Comparison of ENCODE assay signal across 15 cellular contexts in the genomic region with DNA sequence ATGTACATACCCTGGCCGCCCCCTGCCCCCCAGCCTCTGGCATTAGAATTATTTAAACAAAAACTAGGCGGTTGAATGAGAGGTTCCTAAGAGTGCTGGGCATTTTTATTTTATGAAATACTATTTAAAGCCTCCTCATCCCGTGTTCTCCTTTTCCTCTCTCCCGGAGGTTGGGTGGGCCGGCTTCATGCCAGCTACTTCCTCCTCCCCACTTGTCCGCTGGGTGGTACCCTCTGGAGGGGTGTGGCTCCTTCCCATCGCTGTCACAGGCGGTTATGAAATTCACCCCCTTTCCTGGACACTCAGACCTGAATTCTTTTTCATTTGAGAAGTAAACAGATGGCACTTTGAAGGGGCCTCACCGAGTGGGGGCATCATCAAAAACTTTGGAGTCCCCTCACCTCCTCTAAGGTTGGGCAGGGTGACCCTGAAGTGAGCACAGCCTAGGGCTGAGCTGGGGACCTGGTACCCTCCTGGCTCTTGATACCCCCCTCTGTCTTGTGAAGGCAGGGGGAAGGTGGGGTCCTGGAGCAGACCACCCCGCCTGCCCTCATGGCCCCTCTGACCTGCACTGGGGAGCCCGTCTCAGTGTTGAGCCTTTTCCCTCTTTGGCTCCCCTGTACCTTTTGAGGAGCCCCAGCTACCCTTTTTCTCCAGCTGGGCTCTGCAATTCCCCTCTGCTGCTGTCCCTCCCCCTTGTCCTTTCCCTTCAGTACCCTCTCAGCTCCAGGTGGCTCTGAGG. TPM values are rescaled to one million over a fixed set of nuclear protein-coding genes. Genes with fewer than 3 reads are reported as not detected.
DNase-seq lines count a peak whose midpoint lies in the region; ATAC-seq and TF ChIP-seq lines count a peak whose summit lies in the region.
"Had no signal": no experiment of that assay in that cellular context is flagged by ENCODE, and none has a peak within 500 bp of the region (broad histone marks: within the 10 kb centered on the region; RNA-seq: fewer than 3 reads in every experiment).

No MANE protein-coding gene starts in this region.

- peak overlapping the region; percentile 70 for H3K27ac ChIP-seq in AG04450 (ENCODE audit: low read depth, low read length)
- H3K27ac ChIP-seq in IMR-90 (ENCODE audit: insufficient read depth, low read length) = no peak overlapping the region
- peak overlapping the region; percentile 25 for H3K27ac ChIP-seq in mesenchymal stem cell (ENCODE audit: low read length, poor library complexity, severe bottlenecking)

- peaks cover 89% of the 10 kb centered on the region for H4K20me1 ChIP-seq in IMR-90 (ENCODE audit: insufficient read depth, low read length)

- no peak overlapping the region for H3K4me3 Mint-ChIP-seq in chondrocyte (ENCODE audit: unreplicated experiment)
- no peak overlapping the region for H3K4me3 Mint-ChIP-seq in activated CD4-positive, alpha-beta T cell treated with anti-CD3 and anti-CD28 coated beads, Interleukin-2, amount 10 ng/mL, durations not matched to agents 24 days and 14 days
- H3K4me3 Mint-ChIP-seq: activated naive CD4-positive, alpha-beta T cell treated with anti-CD3 and anti-CD28 coated beads, Interleukin-2, amount 50 U/mL, for 24 hours had no signal

- no peak overlapping the region for H2AK5ac ChIP-seq in IMR-90 (ENCODE audit: low read depth, low read length)
- H2AK5ac ChIP-seq in mesenchymal stem cell (ENCODE audit: low read length, severe bottlenecking) = no peak overlapping the region

- H3K9me3 ChIP-seq in AG04450 (ENCODE audit: control insufficient read depth, insufficient read depth, low read length) (no peaks in the 10 kb centered on the region; the same call in 1 of the 2 replicates), IMR-90 (ENCODE audit: control insufficient read depth, insufficient read depth, low read length) (no peaks in the 10 kb centered on the region), mesenchymal stem cell (ENCODE audit: control insufficient read depth, low read length) (no peaks in the 10 kb centered on the region)

- H2BK20ac ChIP-seq in IMR-90 (ENCODE audit: low read depth, low read length) = no peak overlapping the region

- H3K56ac ChIP-seq in IMR-90 (ENCODE audit: extremely low read depth, insufficient read depth, low read length) = no peak overlapping the region

- in situ Hi-C loops in IMR-90 (cut with MboI; ENCODE audit: low sequenced_read_pairs) = no loop called here

- no peaks in the 10 kb centered on the region for H3K27me3 ChIP-seq in AG04450 (ENCODE audit: control insufficient read depth, insufficient read depth, low read length)
- H3K27me3 ChIP-seq in IMR-90 (ENCODE audit: control insufficient read depth, insufficient read depth, low read length) = no peaks in the 10 kb centered on the region
- H3K27me3 ChIP-seq in mesenchymal stem cell (ENCODE audit: control insufficient read depth in 1 of 2, insufficient read depth in 1 of 2, low read length in 2 of 2) = no peaks in the 10 kb centered on the region

- no peak overlapping the region for H3K9ac ChIP-seq in IMR-90 (ENCODE audit: low read depth, low read length)
- H3K9ac ChIP-seq in mesenchymal stem cell (ENCODE audit: low read length) = peak overlapping the region; percentile 99

- H3K36me3 ChIP-seq in IMR-90 (ENCODE audit: control insufficient read depth, insufficient read depth, low read length) (peaks cover 56% of the 10 kb centered on the region), mesenchymal stem cell (ENCODE audit: control insufficient read depth in 1 of 2, insufficient read depth in 2 of 2, low read depth in 1 of 2, low read length in 2 of 2) (peaks cover 56 to 64% of the 10 kb centered on the region in 2 experiments)

- H2BK5ac ChIP-seq in IMR-90 (ENCODE audit: low read depth, low read length, poor library complexity, severe bottlenecking) (no peak overlapping the region), mesenchymal stem cell (ENCODE audit: low read depth, low read length, poor library complexity, severe bottlenecking) (no peak overlapping the region)

- TF ChIP-seq CTCF in AG04450 (IDR thresholded peaks at IDR 0.05; ENCODE audit: low read depth, low read length) = no peak
- TF ChIP-seq CTCF in IMR-90 (conservative IDR thresholded peaks at IDR 0.05; ENCODE audit: low read depth, low read length) = no peak
- TF ChIP-seq CTCF in chondrocyte (IDR thresholded peaks at IDR 0.05) = no peak

- H3K4me1 Mint-ChIP-seq in chondrocyte (ENCODE audit: low read depth) = peaks cover 26% of the 10 kb centered on the region
- H3K4me1 Mint-ChIP-seq in activated CD4-positive, alpha-beta T cell treated with anti-CD3 and anti-CD28 coated beads, Interleukin-2, amount 10 ng/mL, durations not matched to agents 24 days and 14 days = peaks cover 42% of the 10 kb centered on the region

- H4K5ac ChIP-seq in IMR-90 (ENCODE audit: low read depth, low read length) = no peak overlapping the region

- BruUV-seq in IMR-90 (replicated peaks; lab: Mats Ljungman, UMichigan) = TSS peak; percentile 46

- no peak overlapping the region for H4K8ac ChIP-seq in IMR-90 (ENCODE audit: low read depth in 2 of 2, low read length in 2 of 2)
- H4K8ac ChIP-seq in mesenchymal stem cell (ENCODE audit: low read length) = peak overlapping the region; percentile 19

- no peaks in the 10 kb centered on the region for H3K9me3 Mint-ChIP-seq in chondrocyte (ENCODE audit: low read depth)
- H3K9me3 Mint-ChIP-seq in activated CD4-positive, alpha-beta T cell treated with anti-CD3 and anti-CD28 coated beads, Interleukin-2, amount 10 ng/mL, durations not matched to agents 24 days and 14 days = no peaks in the 10 kb centered on the region
- H3K9me3 Mint-ChIP-seq: activated naive CD4-positive, alpha-beta T cell treated with anti-CD3 and anti-CD28 coated beads, Interleukin-2, amount 50 U/mL, for 24 hours had no signal

- intact Hi-C loops in IMR-90 (cut with micrococcal nuclease) = no loop called here
- intact Hi-C loops in activated CD4-positive, alpha-beta T cell treated with anti-CD3 and anti-CD28 coated beads, Interleukin-2, amount 10 ng/mL, durations not matched to agents 24 days and 14 days (cut with micrococcal nuclease) = no loop called here

- H3K27ac Mint-ChIP-seq in chondrocyte (ENCODE audit: unreplicated experiment) = peak overlapping the region; percentile 49
- H3K27ac Mint-ChIP-seq in activated CD4-positive, alpha-beta T cell treated with anti-CD3 and anti-CD28 coated beads, Interleukin-2, amount 10 ng/mL, durations not matched to agents 24 days and 14 days = no peak overlapping the region
- H3K27ac Mint-ChIP-seq: activated naive CD4-positive, alpha-beta T cell treated with anti-CD3 and anti-CD28 coated beads, Interleukin-2, amount 50 U/mL, for 24 hours had no signal

- H3K79me1 ChIP-seq in IMR-90 (ENCODE audit: low read depth in 1 of 2, low read length in 2 of 2) (peaks cover 19 to 54% of the 10 kb centered on the region in 2 experiments; a peak in 3 of 4 replicates), mesenchymal stem cell (replicated peaks; ENCODE audit: low read length, poor library complexity, severe bottlenecking) (no peaks in the 10 kb centered on the region)

- no peak; the same call in 1 of the 2 replicates for TF ChIP-seq POLR2A in IMR-90 (IDR thresholded peaks at IDR 0.05; ENCODE audit: low read depth, low read length)

- ATAC-seq in IMR-90 (ENCODE audit: low read depth) = no peak
- no peak for ATAC-seq in GM18511 (IDR thresholded peaks at IDR 0.05; ENCODE audit: unreplicated experiment)

- no peak overlapping the region for H3K14ac ChIP-seq in IMR-90 (replicated peaks; ENCODE audit: low read depth, low read length)
- no peak overlapping the region for H3K14ac ChIP-seq in mesenchymal stem cell (ENCODE audit: low read length in 2 of 2)

- no peak overlapping the region for H3K4me3 ChIP-seq in AG04450 (ENCODE audit: low read depth, low read length)
- no peak overlapping the region for H3K4me3 ChIP-seq in IMR-90 (ENCODE audit: insufficient read depth, low read depth, low read length)
- no peak overlapping the region for H3K4me3 ChIP-seq in mesenchymal stem cell (ENCODE audit: insufficient read depth in 1 of 2, low read depth in 1 of 2, low read length in 2 of 2)

- dilution Hi-C loops in IMR-90 (cut with HindIII; ENCODE audit: low sequenced_read_pairs, unreplicated experiment) = no loop called here

- no peak overlapping the region for H4K91ac ChIP-seq in IMR-90 (ENCODE audit: insufficient read depth, low read depth, low read length)
- H4K91ac ChIP-seq in mesenchymal stem cell (ENCODE audit: low read length) = no peak overlapping the region

- H2BK15ac ChIP-seq in IMR-90 (ENCODE audit: low read depth, low read length) (no peak overlapping the region), mesenchymal stem cell (ENCODE audit: low read depth, poor library complexity, severe bottlenecking) (peak overlapping the region; percentile 71)

- H2BK120ac ChIP-seq in IMR-90 (ENCODE audit: low read depth, low read length) (no peak overlapping the region), mesenchymal stem cell (ENCODE audit: low read depth, low read length) (no peak overlapping the region)

- H3K23ac ChIP-seq in IMR-90 (ENCODE audit: low read depth, low read length) = no peak overlapping the region
- H3K23ac ChIP-seq in mesenchymal stem cell (ENCODE audit: low read length in 2 of 2) = no peak overlapping the region

- 83% methylated on average over 2 of the region's 11 CpGs; no CpG with 5 or more reads in 1 of the 2 experiments for WGBS in IMR-90 (ENCODE audit: extremely low coverage in 2 of 2, insufficient read length in 1 of 2), 2 experiments
- WGBS in mesenchymal stem cell = 91% methylated on average over 7 of the region's 11 CpGs

- H2AFZ ChIP-seq in IMR-90 (replicated peaks; ENCODE audit: low read length, poor library complexity) (peak overlapping the region; percentile 24), mesenchymal stem cell (ENCODE audit: low read depth, low read length) (no peak overlapping the region)

- H3K4me2 ChIP-seq in IMR-90 (ENCODE audit: low read depth, low read length) = no peak overlapping the region
- H3K4me2 ChIP-seq in mesenchymal stem cell (ENCODE audit: low read length, poor library complexity, severe bottlenecking) = no peak overlapping the region

- no peaks in the 10 kb centered on the region for H3K27me3 Mint-ChIP-seq in chondrocyte (ENCODE audit: low read depth)
- H3K27me3 Mint-ChIP-seq in activated CD4-positive, alpha-beta T cell treated with anti-CD3 and anti-CD28 coated beads, Interleukin-2, amount 10 ng/mL, durations not matched to agents 24 days and 14 days = no peaks in the 10 kb centered on the region
- H3K27me3 Mint-ChIP-seq: activated naive CD4-positive, alpha-beta T cell treated with anti-CD3 and anti-CD28 coated beads, Interleukin-2, amount 50 U/mL, for 24 hours had no signal

- H2BK12ac ChIP-seq in mesenchymal stem cell (ENCODE audit: low read length in 2 of 2) = no peak overlapping the region

- CTCF ChIA-PET in AG04450 (lab: Charles Lee) = interaction anchor here (0.6 to 2.9 kb wide), 3 partner anchors 57 to 73 kb away, joined by 3 to 10 read pairs (median 3); no protein-coding TSS in a partner anchor
- CTCF ChIA-PET in IMR-90 (lab: Yijun Ruan, JAX) = no interaction called here

- no peak for TF ChIP-seq RAD21 in IMR-90 (IDR thresholded peaks at IDR 0.05; ENCODE audit: low read length)

- peaks cover 7% of the 10 kb centered on the region; the same call in 1 of the 2 replicates for H3K9me1 ChIP-seq in IMR-90 (ENCODE audit: insufficient read depth, low read length)

- H3K4me1 ChIP-seq in IMR-90 (ENCODE audit: control insufficient read depth, insufficient read depth, low read length) (peaks cover 3% of the 10 kb centered on the region), mesenchymal stem cell (ENCODE audit: control insufficient read depth, insufficient read depth, low read depth, low read length) (peaks cover 37% of the 10 kb centered on the region)

- H3K36me3 Mint-ChIP-seq in chondrocyte (ENCODE audit: low read depth) = peaks cover 34% of the 10 kb centered on the region
- peaks cover 44% of the 10 kb centered on the region for H3K36me3 Mint-ChIP-seq in activated CD4-positive, alpha-beta T cell treated with anti-CD3 and anti-CD28 coated beads, Interleukin-2, amount 10 ng/mL, durations not matched to agents 24 days and 14 days (ENCODE audit: low read depth)
- H3K36me3 Mint-ChIP-seq: activated naive CD4-positive, alpha-beta T cell treated with anti-CD3 and anti-CD28 coated beads, Interleukin-2, amount 50 U/mL, for 24 hours had no signal

- no peak for DNase-seq in AG04450 (ENCODE audit: low read depth, low spot score)
- DNase-seq in IMR-90 = no peak
- DNase-seq in chondrocyte (ENCODE audit: low spot score) = no peak
- no peak for DNase-seq in mesenchymal stem cell
- DNase-seq in retina = no peak
- no peak for DNase-seq in activated CD4-positive, alpha-beta T cell treated with anti-CD3 and anti-CD28 coated beads, Interleukin-2, amount 10 ng/mL, durations not matched to agents 24 days and 14 days
- no peak for DNase-seq in stimulated activated CD4-positive, alpha-beta T cell treated with anti-CD3 and anti-CD28 coated beads, Interleukin-4, amount 100 ng/mL, for 24 hours
- DNase-seq: caudate nucleus, DMS53, NCI-H1436, NCI-H524 treated with DMSO at 0.1 percent for 48 hours, occipital lobe, SHP77 had no signal

- POLR2A ChIA-PET in AG04450 (lab: Yijun Ruan, JAX) = interaction anchor here (1.2 kb wide), 1 partner anchor 58 kb away, joined by 3 read pairs; no protein-coding TSS in a partner anchor
- POLR2A ChIA-PET in IMR-90 (lab: Charles Lee; ENCODE audit: unreplicated experiment) = interaction anchor here (0.5 kb wide), 1 partner anchor 813 kb away, joined by 3 read pairs; no protein-coding TSS in a partner anchor

- H3K18ac ChIP-seq in IMR-90 (ENCODE audit: low read depth, low read length) (no peak overlapping the region), mesenchymal stem cell (ENCODE audit: low read depth in 1 of 2, low read length in 2 of 2) (no peak overlapping the region)

- H2AK9ac ChIP-seq in IMR-90 (replicated peaks; ENCODE audit: low read depth, low read length, poor library complexity) = peak overlapping the region; percentile 26

- H3K4ac ChIP-seq in IMR-90 (ENCODE audit: low read depth, low read length) = no peak overlapping the region
- H3K4ac ChIP-seq in mesenchymal stem cell (ENCODE audit: low read depth in 1 of 2, low read length in 2 of 2) = no peak overlapping the region

RNA-seq across cellular contexts. Expression of a gene that starts 7.6 kb away (rescaled TPM):
- polyA plus RNA-seq in AG04450 (2011; rRNA removed) (722 and 830 TPM in 2 replicates), IMR-90 (2012; rRNA removed) (558 and 576 TPM in 2 replicates)
- 347 and 430 TPM in 2 replicates for polyA minus RNA-seq in AG04450 (2011; rRNA and poly(A)+ RNA removed)
- total RNA-seq in IMR-90 (2012; rRNA removed) (155 and 171 TPM in 2 replicates), chondrocyte (230 to 303 TPM (median 301 TPM) in 3 replicates)
- polyA plus RNA-seq in IMR-90 (2012; cell fraction: cytosol; rRNA removed) = 616 and 909 TPM in 2 replicates
- 366 and 434 TPM in 2 replicates for polyA plus RNA-seq in IMR-90 (2012; cell fraction: nucleus; rRNA removed; ENCODE audit: low replicate concordance)
- 604 TPM for polyA plus RNA-seq in mesenchymal stem cell (2013, experiment 1 of 2)
- polyA plus RNA-seq in mesenchymal stem cell (2013, experiment 2 of 2) = 615 TPM
- total RNA-seq in activated CD4-positive, alpha-beta T cell treated with anti-CD3 and anti-CD28 coated beads, Interleukin-2, amount 10 ng/mL, durations not matched to agents 24 days and 14 days = 77.8 and 82.7 TPM in 2 replicates

RNA-seq across cellular contexts. Expression of a gene that starts 11.5 kb away (rescaled TPM):
- polyA plus RNA-seq in AG04450 (2011; rRNA removed) (not detected in 2 replicates), IMR-90 (2012; rRNA removed) (0.03 and 0.06 TPM in 2 replicates)
- not detected in 2 replicates for polyA minus RNA-seq in AG04450 (2011; rRNA and poly(A)+ RNA removed)
- total RNA-seq in IMR-90 (2012; rRNA removed) (not detected in 2 replicates), chondrocyte (not detected in 3 replicates)
- 0.01 TPM in 1 of 2 replicates, not detected in the other for polyA plus RNA-seq in IMR-90 (2012; cell fraction: cytosol; rRNA removed)
- 0.35 and 0.36 TPM in 2 replicates for polyA plus RNA-seq in IMR-90 (2012; cell fraction: nucleus; rRNA removed; ENCODE audit: low replicate concordance)
- 0.01 TPM for polyA plus RNA-seq in mesenchymal stem cell (2013, experiment 1 of 2)
- polyA plus RNA-seq in mesenchymal stem cell (2013, experiment 2 of 2) = 0.01 TPM
- total RNA-seq in activated CD4-positive, alpha-beta T cell treated with anti-CD3 and anti-CD28 coated beads, Interleukin-2, amount 10 ng/mL, durations not matched to agents 24 days and 14 days = 0.07 TPM in 1 of 2 replicates, not detected in the other
- total RNA-seq: occipital lobe had no signal
